ENCODE assay signal across 8 cellular contexts in the genomic region with DNA sequence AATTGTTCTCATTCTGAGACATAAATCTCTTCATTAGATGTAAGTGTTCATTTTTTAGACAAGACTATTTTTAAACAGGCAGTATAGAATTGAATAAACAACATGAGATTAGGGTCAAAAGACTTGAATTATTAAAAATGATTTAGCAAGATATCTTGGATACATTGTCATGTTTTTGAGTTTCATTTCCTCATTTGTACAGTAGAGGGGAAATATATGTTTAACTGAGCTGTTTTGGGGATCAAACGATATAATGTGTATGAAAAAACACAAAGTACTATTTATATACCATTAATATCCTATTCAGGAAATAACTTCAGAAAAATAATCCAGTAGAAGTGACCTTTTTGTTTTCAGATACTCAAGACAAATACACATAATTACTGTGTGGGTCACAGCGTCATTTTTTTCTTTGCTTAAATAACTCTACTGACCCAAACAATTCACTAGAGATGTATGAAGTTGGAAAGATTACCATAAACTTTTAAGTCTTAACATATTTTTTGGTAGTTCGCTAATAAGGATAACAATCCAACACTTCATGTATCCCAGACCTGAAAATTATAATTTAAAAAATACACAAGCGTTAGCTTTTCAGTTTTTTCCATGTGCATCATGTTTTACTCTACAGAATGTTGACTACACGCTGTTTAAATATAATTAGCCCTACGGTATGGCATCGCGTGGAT. TPM values are rescaled to one million over a fixed set of nuclear protein-coding genes. Genes with fewer than 3 reads are reported as not detected.
DNase-seq lines count a peak whose midpoint lies in the region; ATAC-seq and TF ChIP-seq lines count a peak whose summit lies in the region.
"Had no signal": no experiment of that assay in that cellular context is flagged by ENCODE, and none has a peak within 500 bp of the region (broad histone marks: within the 10 kb centered on the region; RNA-seq: fewer than 3 reads in every experiment).

No MANE protein-coding gene starts in this region.

- H4K20me1 ChIP-seq in hepatocyte (ENCODE audit: insufficient read depth, poor library complexity, severe bottlenecking), result no peaks in the 10 kb centered on the region
- no peaks in the 10 kb centered on the region for H4K20me1 ChIP-seq in PC-9 (ENCODE audit: insufficient read depth)

- POLR2A ChIA-PET in PC-9 (lab: Charles Lee; ENCODE audit: unreplicated experiment), result no interaction called here

- H3K4me1 ChIP-seq in HUES64 (ENCODE audit: insufficient read depth, low read length) (peaks cover 28% of the 10 kb centered on the region), hepatocyte (ENCODE audit: insufficient read depth) (peaks cover 5% of the 10 kb centered on the region), PC-9 (replicated peaks; ENCODE audit: insufficient read depth) (no peaks in the 10 kb centered on the region)

- intact Hi-C loops in PC-9 (cut with micrococcal nuclease; ENCODE audit: unreplicated experiment), result no loop called here

- peak overlapping the region; percentile 97 for H2AFZ ChIP-seq in hepatocyte
- H2AFZ ChIP-seq in PC-9, result no peak overlapping the region

- CTCF ChIA-PET in PC-9 (lab: Charles Lee), result no interaction called here

- no TSS peak for BruUV-seq in PC-9 (replicated peaks; lab: Mats Ljungman, UMichigan)

- H3K36me3 ChIP-seq in HUES64 (ENCODE audit: insufficient read depth, low read length), result no peaks in the 10 kb centered on the region
- H3K36me3 ChIP-seq in WERI-Rb-1, result no peaks in the 10 kb centered on the region
- H3K36me3 ChIP-seq in hepatocyte (replicated peaks; ENCODE audit: insufficient read depth, low read depth), result no peaks in the 10 kb centered on the region
- H3K36me3 ChIP-seq in PC-9 (ENCODE audit: low read depth), result no peaks in the 10 kb centered on the region

- TF ChIP-seq CTCF in WERI-Rb-1 (IDR thresholded peaks at IDR 0.05; ENCODE audit: low read depth, low read length) (no peak), hepatocyte (IDR thresholded peaks at IDR 0.05; ENCODE audit: poor library complexity) (no peak), PC-9 (conservative IDR thresholded peaks at IDR 0.05) (no peak)

- H3K27me3 ChIP-seq in HUES64 (ENCODE audit: insufficient read depth, low read length), result peaks cover 50% of the 10 kb centered on the region
- H3K27me3 ChIP-seq in WERI-Rb-1 (ENCODE audit: insufficient read depth, low read depth, severe bottlenecking), result peaks cover 35% of the 10 kb centered on the region
- H3K27me3 ChIP-seq in hepatocyte, result no peaks in the 10 kb centered on the region
- H3K27me3 ChIP-seq in PC-9 (ENCODE audit: insufficient read depth, low read depth), result no peaks in the 10 kb centered on the region

- no peaks in the 10 kb centered on the region for H3K9me2 ChIP-seq in hepatocyte (replicated peaks; ENCODE audit: insufficient read depth)
- H3K9me2 ChIP-seq in PC-9 (ENCODE audit: insufficient read depth), result no peaks in the 10 kb centered on the region

- H3K79me2 ChIP-seq in hepatocyte (peaks cover 34% of the 10 kb centered on the region), PC-9 (ENCODE audit: low read depth) (no peaks in the 10 kb centered on the region)

- ATAC-seq in HG02981 (IDR thresholded peaks at IDR 0.05; ENCODE audit: unreplicated experiment), result no peak

- H3K9ac ChIP-seq in HUES64 (ENCODE audit: low read depth, low read length), result 0 out of 2 replicates have a peak overlapping the region, but pooled peaks have one; percentile 31

- H3K27ac ChIP-seq in HUES64 (ENCODE audit: low read depth, low read length) (no peak overlapping the region), WERI-Rb-1 (no peak overlapping the region), hepatocyte (peak overlapping the region; percentile 93), PC-9 (no peak overlapping the region)

- H3K4me2 ChIP-seq in hepatocyte, result peak overlapping the region; percentile 77
- H3K4me2 ChIP-seq in PC-9, result no peak overlapping the region

- WGBS in HUES64, result 45% methylated on average over 7 of the region's 8 CpGs
- WGBS in hepatocyte (ENCODE audit: low lambda C conversion rate, missing lambda C conversion rate), result 25% methylated on average over 8 of the region's 8 CpGs

- H3F3A ChIP-seq in PC-9 (ENCODE audit: insufficient read depth, low read depth), result no peaks in the 10 kb centered on the region

- DNase-seq in WERI-Rb-1 (no peak), hepatocyte (ENCODE audit: low spot score) (no peak), skeletal muscle cell (ENCODE audit: low read depth) (no peak), PC-9 (no peak), mucosa of gallbladder (ENCODE audit: low spot score) (no peak)
- DNase-seq: NCI-H187 treated with DMSO at 0.1 percent for 48 hours had no signal

- H3K4me3 ChIP-seq in HUES64 (ENCODE audit: low read length) (peak overlapping the region; percentile 70), WERI-Rb-1 (ENCODE audit: low read depth, low read length) (peak overlapping the region; percentile 49; the same call in 1 of the 2 replicates), hepatocyte (peak overlapping the region; percentile 78), skeletal muscle cell (ENCODE audit: low read depth, low read length) (peak overlapping the region; percentile 74), PC-9 (no peak overlapping the region)

- H3K9me3 ChIP-seq in HUES64 (ENCODE audit: insufficient read depth, low read depth, low read length) (no peaks in the 10 kb centered on the region), WERI-Rb-1 (ENCODE audit: severe bottlenecking) (no peaks in the 10 kb centered on the region), hepatocyte (ENCODE audit: low read depth) (no peaks in the 10 kb centered on the region), PC-9 (ENCODE audit: insufficient read depth, low read depth) (no peaks in the 10 kb centered on the region)

RNA-seq across cellular contexts. Expression of a gene that starts 0.9 kb away (rescaled TPM):
- 2.5 TPM for polyA plus RNA-seq in HUES64 (2013, experiment 1 of 2)
- 4.5 TPM for polyA plus RNA-seq in HUES64 (2013, experiment 2 of 2)
- total RNA-seq in hepatocyte, result 6.9 and 8.7 TPM in 2 replicates
- 1.4 and 2.7 TPM in 2 replicates for polyA plus RNA-seq in hepatocyte
- not detected in 2 replicates for total RNA-seq in PC-9 (2021)
- 12.2 TPM for total RNA-seq in mucosa of gallbladder
